In the genomic region with DNA sequence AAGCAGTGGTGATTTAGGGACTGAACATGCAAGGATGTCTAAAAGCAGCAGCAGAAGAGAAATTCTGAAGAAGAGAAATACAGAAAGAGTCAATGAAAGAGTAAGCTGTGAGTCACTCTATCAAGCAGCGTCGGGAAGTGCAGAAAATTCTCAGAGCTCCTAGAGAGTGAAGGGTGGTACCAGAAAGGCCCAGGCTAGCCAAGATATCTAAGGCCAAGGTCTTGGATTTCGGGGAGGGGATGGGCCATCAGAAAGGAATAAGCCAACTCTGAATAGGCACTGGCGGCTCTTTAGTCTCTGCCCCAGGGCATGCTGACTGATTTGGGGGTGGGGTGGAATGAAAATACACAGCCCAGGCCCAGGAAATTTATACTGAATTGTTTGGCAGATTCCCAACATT, we compare ENCODE assay signal across 20 cellular contexts.
DNase-seq lines count a peak whose midpoint lies in the region; ATAC-seq and TF ChIP-seq lines count a peak whose summit lies in the region.
"Had no signal": no experiment of that assay in that cellular context is flagged by ENCODE, and none has a peak within 500 bp of the region (broad histone marks: within the 10 kb centered on the region; RNA-seq: fewer than 3 reads in every experiment).

No MANE protein-coding gene starts in this region.

- CTCF ChIA-PET in activated CD4-positive, alpha-beta memory T cell treated with anti-CD3 and anti-CD28 coated beads, Interleukin-2, amount 10 ng/mL, durations not matched to agents 7 days and 5 days (lab: Charles Lee), result no interaction called here

- H3K4me3 Mint-ChIP-seq in brain, result peak overlapping the region in 3 of 5 experiments; percentile 14 to 22 (median 15)
- no peak overlapping the region for H3K4me3 Mint-ChIP-seq in activated CD4-positive, alpha-beta memory T cell treated with anti-CD3 and anti-CD28 coated beads, Interleukin-2, amount 10 ng/mL, durations not matched to agents 7 days and 5 days
- H3K4me3 Mint-ChIP-seq: activated T-cell treated with anti-CD3 and anti-CD28 coated beads, Interleukin-2, amount 50 U/mL, for 4 hours; CD14-positive monocyte had no signal

- WGBS in ovary, 3 donors, result 12 to 21% (median 20%) methylated on average over 4 of the region's 4 CpGs

- peaks cover 9% of the 10 kb centered on the region for H3K4me1 Mint-ChIP-seq in brain
- no peaks in the 10 kb centered on the region for H3K4me1 Mint-ChIP-seq in activated CD4-positive, alpha-beta memory T cell treated with anti-CD3 and anti-CD28 coated beads, Interleukin-2, amount 10 ng/mL, durations not matched to agents 7 days and 5 days

- peak overlapping the region in 1 of 2 donors; percentile 62 for H3K27ac ChIP-seq in ovary
- H3K27ac ChIP-seq: colonic mucosa, epithelial cell of prostate, heart left ventricle had no signal

- no peak overlapping the region for H3K4me3 ChIP-seq in ovary
- H3K4me3 ChIP-seq: colonic mucosa, heart left ventricle, K562, spleen had no signal

- no peak for TF ChIP-seq EP300 in ovary (IDR thresholded peaks at IDR 0.05)

- H3K36me3 ChIP-seq in ovary, result no peaks in the 10 kb centered on the region
- H3K36me3 ChIP-seq: colonic mucosa, heart left ventricle, spleen had no signal

- peak overlapping the region in 2 of 5 experiments; percentile 53 to 77 for H3K27ac Mint-ChIP-seq in brain
- H3K27ac Mint-ChIP-seq in activated CD4-positive, alpha-beta memory T cell treated with anti-CD3 and anti-CD28 coated beads, Interleukin-2, amount 10 ng/mL, durations not matched to agents 7 days and 5 days, result no peak overlapping the region
- H3K27ac Mint-ChIP-seq: CD14-positive monocyte had no signal

- intact Hi-C loops in ovary (cut with DNase I), result no loop called here

- TF ChIP-seq CTCF in brain (conservative IDR thresholded peaks at IDR 0.05) (no peak), ovary (IDR thresholded peaks at IDR 0.05) (no peak)

- no peak for TF ChIP-seq POLR2A in ovary (IDR thresholded peaks at IDR 0.05)

- no peaks in the 10 kb centered on the region for H3K9me3 Mint-ChIP-seq in brain
- H3K9me3 Mint-ChIP-seq in activated CD4-positive, alpha-beta memory T cell treated with anti-CD3 and anti-CD28 coated beads, Interleukin-2, amount 10 ng/mL, durations not matched to agents 7 days and 5 days, result no peaks in the 10 kb centered on the region
- H3K9me3 Mint-ChIP-seq: activated T-cell treated with anti-CD3 and anti-CD28 coated beads, Interleukin-2, amount 50 U/mL, for 4 hours had no signal

- no peaks in the 10 kb centered on the region for H3K27me3 ChIP-seq in ovary
- H3K27me3 ChIP-seq: colonic mucosa, heart left ventricle, spleen had no signal

- POLR2A ChIA-PET in activated CD4-positive, alpha-beta memory T cell treated with anti-CD3 and anti-CD28 coated beads, Interleukin-2, amount 10 ng/mL, durations not matched to agents 7 days and 5 days (lab: Charles Lee), result no interaction called here

- no peak for ATAC-seq in HG02885 (IDR thresholded peaks at IDR 0.05; ENCODE audit: poor library complexity, unreplicated experiment)
- ATAC-seq: activated T-cell treated with anti-CD3 and anti-CD28 coated beads, Interleukin-2, amount 50 U/mL, for 4 hours; HCT116; heart left ventricle; K562; stimulated activated naive CD8-positive, alpha-beta T cell treated with anti-CD3 and anti-CD28 coated beads, Interleukin-15, Interleukin-2, amounts not matched to agents 100 U/mL and 50 U/mL, for 24 hours had no signal

- peaks cover 6% of the 10 kb centered on the region for H3K4me1 ChIP-seq in ovary (ENCODE audit: insufficient read depth)
- H3K4me1 ChIP-seq: colonic mucosa, heart left ventricle had no signal

- peaks cover 3% of the 10 kb centered on the region for H3K27me3 Mint-ChIP-seq in brain
- H3K27me3 Mint-ChIP-seq in activated CD4-positive, alpha-beta memory T cell treated with anti-CD3 and anti-CD28 coated beads, Interleukin-2, amount 10 ng/mL, durations not matched to agents 7 days and 5 days, result peaks cover 13% of the 10 kb centered on the region

- DNase-seq in ELR (ENCODE audit: low read depth), result peak; percentile 40
- peak; percentile 43 for DNase-seq in NCI-H1694 (lab: John Stamatoyannopoulos, UW)
- peak in 4 of 5 donors; percentile 11 to 35 (median 26) for DNase-seq in ovary
- DNase-seq in activated CD4-positive, alpha-beta memory T cell treated with anti-CD3 and anti-CD28 coated beads, Interleukin-2, amount 10 ng/mL, durations not matched to agents 7 days and 5 days, result no peak
- no peak for DNase-seq in AG08395 (ENCODE audit: low spot score)
- no peak for DNase-seq in NCI-H2107 treated with DMSO at 0.1 percent for 48 hours (lab: John Stamatoyannopoulos, UW; ENCODE audit: unreplicated experiment)
- DNase-seq: activated T-cell treated with anti-CD3 and anti-CD28 coated beads, Interleukin-2, amount 50 U/mL, for 4 hours; colonic mucosa; heart left ventricle; NCI-H1436 treated with DMSO at 0.1 percent for 48 hours; Right ventricle myocardium superior; spleen; stimulated activated naive CD8-positive, alpha-beta T cell treated with anti-CD3 and anti-CD28 coated beads, Interleukin-15, Interleukin-2, amounts not matched to agents 100 U/mL and 50 U/mL, for 24 hours; T-helper 9 cell had no signal

- no peaks in the 10 kb centered on the region for H3K36me3 Mint-ChIP-seq in brain
- H3K36me3 Mint-ChIP-seq in activated CD4-positive, alpha-beta memory T cell treated with anti-CD3 and anti-CD28 coated beads, Interleukin-2, amount 10 ng/mL, durations not matched to agents 7 days and 5 days (ENCODE audit: low read depth), result no peaks in the 10 kb centered on the region
- H3K36me3 Mint-ChIP-seq: CD14-positive monocyte had no signal

- H3K9me3 ChIP-seq in ovary, result no peaks in the 10 kb centered on the region
- H3K9me3 ChIP-seq: colonic mucosa had no signal

Comparison
In these comparisons a context has a peak if more than half of its experiments do, and no peak if none do; other contexts are left out.
1. DNase-seq: peak in ELR (single experiment), NCI-H1694 (single experiment) and ovary (4 of 5); none in activated CD4-positive, alpha-beta memory T cell treated with anti-CD3 and anti-CD28 coated beads, Interleukin-2, amount 10 ng/mL, durations not matched to agents 7 days and 5 days (single experiment), AG08395 (single experiment) and NCI-H2107 treated with DMSO at 0.1 percent for 48 hours (single experiment).